ENCODE assay signal across 1 cellular context in the genomic region with DNA sequence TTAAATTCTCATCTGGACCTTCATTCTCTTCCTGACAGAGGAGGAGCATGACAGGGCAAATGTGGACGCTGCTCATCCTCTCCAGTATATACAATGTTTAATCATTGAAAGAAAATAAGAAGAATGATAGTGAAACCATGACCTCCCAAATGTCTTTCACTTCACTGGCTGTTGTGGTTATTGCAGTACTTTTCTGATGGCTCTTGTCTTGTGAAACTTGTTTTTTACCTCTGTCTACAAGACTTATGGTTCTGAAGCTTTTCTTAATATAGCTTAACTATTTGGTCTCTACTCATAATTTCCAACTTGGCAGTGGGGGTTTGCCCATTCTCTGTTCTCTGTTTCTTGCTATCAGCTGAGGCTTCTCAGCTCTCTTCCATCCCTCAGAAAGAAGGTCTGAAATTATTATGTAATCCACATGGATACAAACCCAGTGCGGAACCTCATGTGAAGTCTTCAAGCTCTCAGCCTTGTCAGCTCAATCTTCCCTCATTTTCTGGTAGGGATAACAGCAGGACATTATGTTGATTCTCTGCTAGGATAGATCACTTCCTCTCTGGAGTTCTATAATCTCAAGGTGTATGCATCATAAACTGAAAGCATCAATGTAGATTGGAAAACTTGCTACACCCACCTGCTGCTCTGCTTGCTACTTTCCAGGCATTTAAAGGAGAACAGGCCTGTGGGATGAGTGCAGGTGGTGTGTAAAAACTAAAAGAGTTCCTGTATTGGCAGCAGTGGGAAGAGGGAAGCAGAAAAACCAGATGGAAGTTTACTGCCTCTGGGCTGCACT.
TF ChIP-seq lines count a peak whose summit lies in the region.

No MANE protein-coding gene starts in this region.

TF ChIP-seq in GM12878, 131 proteins besides CTCF, POLR2A, EP300 and RAD21 (continued from another document):
- TF ChIP-seq SKIL (IDR thresholded peaks at IDR 0.05; ENCODE audit: low read depth, poor library complexity, severe bottlenecking) (peak; percentile 33), IRF4 (IDR thresholded peaks at IDR 0.05; ENCODE audit: low read depth, low read length) (0 out of 2 replicates have a peak, but pooled peaks have one; percentile 30)
- TF ChIP-seq, protein P1, sequence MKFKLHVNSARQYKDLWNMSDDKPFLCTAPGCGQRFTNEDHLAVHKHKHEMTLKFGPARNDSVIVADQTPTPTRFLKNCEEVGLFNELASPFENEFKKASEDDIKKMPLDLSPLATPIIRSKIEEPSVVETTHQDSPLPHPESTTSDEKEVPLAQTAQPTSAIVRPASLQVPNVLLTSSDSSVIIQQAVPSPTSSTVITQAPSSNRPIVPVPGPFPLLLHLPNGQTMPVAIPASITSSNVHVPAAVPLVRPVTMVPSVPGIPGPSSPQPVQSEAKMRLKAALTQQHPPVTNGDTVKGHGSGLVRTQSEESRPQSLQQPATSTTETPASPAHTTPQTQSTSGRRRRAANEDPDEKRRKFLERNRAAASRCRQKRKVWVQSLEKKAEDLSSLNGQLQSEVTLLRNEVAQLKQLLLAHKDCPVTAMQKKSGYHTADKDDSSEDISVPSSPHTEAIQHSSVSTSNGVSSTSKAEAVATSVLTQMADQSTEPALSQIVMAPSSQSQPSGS (IDR thresholded peaks at IDR 0.05; ENCODE audit: low read length) = peak; percentile 44; the same call in 1 of the 2 replicates
